Comparison of ENCODE assay signal across 1 cellular context in the genomic region with DNA sequence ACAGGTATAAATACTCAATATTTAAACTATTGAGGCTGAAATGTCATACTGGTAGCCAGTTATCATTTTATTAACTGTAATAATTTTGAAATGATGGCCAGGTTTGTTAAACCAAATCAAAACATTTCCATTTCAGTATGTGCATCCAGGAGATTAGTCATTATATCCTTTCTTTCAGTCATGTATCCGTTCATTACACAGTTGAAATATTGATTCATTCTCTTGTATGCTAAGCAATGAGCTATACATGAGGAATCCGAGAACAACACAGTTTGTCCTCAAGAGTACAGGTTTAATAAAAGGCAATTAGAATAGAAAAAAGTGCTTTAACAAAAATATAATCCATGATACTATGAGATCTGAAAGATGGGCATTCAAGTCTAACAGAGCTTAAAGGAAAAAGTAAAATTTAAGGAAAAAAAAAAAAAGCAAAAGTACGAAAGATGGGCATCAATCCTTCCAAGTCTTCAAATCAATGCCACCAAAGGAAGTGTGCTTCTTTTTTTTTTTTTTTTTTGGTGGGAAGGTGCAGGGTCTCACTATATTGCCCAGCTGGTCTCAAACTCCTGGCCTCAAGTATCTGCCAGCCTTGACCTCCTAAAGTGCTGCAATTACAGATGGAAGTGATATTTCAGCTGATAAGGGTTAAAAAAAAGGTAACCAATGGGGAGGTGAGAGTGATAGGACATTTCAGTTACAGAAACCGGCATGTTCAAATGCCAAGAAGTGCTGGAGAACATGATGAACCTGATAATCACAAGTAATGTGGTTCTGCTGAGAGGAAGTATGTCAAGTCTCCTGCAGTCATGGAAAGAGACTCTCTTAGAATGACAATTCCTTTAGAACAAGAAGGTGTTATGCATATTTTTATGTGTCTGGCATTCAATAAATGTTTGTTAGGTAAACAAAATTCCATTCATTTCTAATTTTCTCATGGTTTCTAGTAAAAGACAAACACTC.
TF ChIP-seq lines count a peak whose summit lies in the region.

No MANE protein-coding gene starts in this region.

TF ChIP-seq in GM23338, 12 proteins besides CTCF, POLR2A, EP300 and RAD21 (continued from another document):
- TF ChIP-seq ZNF114 (CRISPR knock-in tag; IDR thresholded peaks at IDR 0.05): no peak
- TF ChIP-seq EZH2 (IDR thresholded peaks at IDR 0.05; ENCODE audit: low read depth, unreplicated experiment): no peak
- no peak for TF ChIP-seq STAT1 (IDR thresholded peaks at IDR 0.05; ENCODE audit: unreplicated experiment)
- TF ChIP-seq CREB1 (CRISPR knock-in tag; IDR thresholded peaks at IDR 0.05; ENCODE audit: low read depth): no peak
